In the genomic region with DNA sequence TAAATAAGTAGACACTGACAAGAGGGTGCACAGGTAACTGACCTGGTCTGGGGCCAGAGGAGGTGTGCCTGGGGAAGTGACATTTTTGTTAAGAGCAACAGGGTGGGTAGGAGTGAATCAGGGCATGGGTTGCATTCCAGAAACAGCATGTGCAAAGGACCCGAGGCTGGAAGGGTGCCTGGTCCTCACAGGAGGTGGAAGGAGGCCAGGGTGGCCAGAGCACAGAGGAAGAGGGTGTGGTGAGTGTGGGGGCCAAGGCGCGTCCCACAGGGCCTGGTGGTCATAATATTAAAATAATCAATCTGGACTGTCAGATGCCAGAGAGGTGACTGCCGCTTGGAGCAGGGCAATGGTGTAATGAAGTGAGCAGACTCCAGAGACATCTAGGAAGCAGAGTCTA, we compare ENCODE assay signal across 20 cellular contexts. TPM values are rescaled to one million over a fixed set of nuclear protein-coding genes. Genes with fewer than 3 reads are reported as not detected.
DNase-seq lines count a peak whose midpoint lies in the region; ATAC-seq, FAIRE-seq and TF ChIP-seq lines count a peak whose summit lies in the region.
"Had no signal": no experiment of that assay in that cellular context is flagged by ENCODE, and none has a peak within 500 bp of the region (broad histone marks: within the 10 kb centered on the region; RNA-seq: fewer than 3 reads in every experiment).

No MANE protein-coding gene starts in this region.

- no peaks in the 10 kb centered on the region for H3K9me3 Mint-ChIP-seq in CD4-positive, alpha-beta T cell
- H3K9me3 Mint-ChIP-seq: activated CD4-positive, alpha-beta T cell treated with anti-CD3 and anti-CD28 coated beads, Interleukin-2, amount 10 ng/mL, durations not matched to agents 7 days and 5 days; CD4-positive, alpha-beta memory T cell had no signal

- WGBS in H1 (ENCODE audit: extremely low coverage in 1 of 2, insufficient coverage in 1 of 2, insufficient read length in 1 of 2, insufficient replicate concordance in 2 of 2, low coverage in 1 of 2, low lambda C conversion rate in 2 of 2, missing lambda C conversion rate in 1 of 2), 2 experiments, result 74% methylated on average over 4 of the region's 4 CpGs; no CpG with 5 or more reads in 1 of the 2 experiments

- H3K4me1 ChIP-seq in H1 (replicated peaks in 1 of 4; ENCODE audit: control insufficient read depth in 3 of 4, insufficient read depth in 4 of 4, low read length in 3 of 4), result peaks cover 3 to 42% (median 23%) of the 10 kb centered on the region in 4 experiments
- H3K4me1 ChIP-seq: pancreas had no signal

- H3K4me3 Mint-ChIP-seq in CD4-positive, alpha-beta T cell, result no peak overlapping the region
- H3K4me3 Mint-ChIP-seq: activated CD4-positive, alpha-beta T cell treated with anti-CD3 and anti-CD28 coated beads, Interleukin-2, amount 10 ng/mL, durations not matched to agents 7 days and 5 days; CD4-positive, alpha-beta memory T cell had no signal

- no peak for TF ChIP-seq POLR2A in H1 (IDR thresholded peaks at IDR 0.05; ENCODE audit: control extremely low read depth in 1 of 2, low read depth in 2 of 2, low read length in 2 of 2)

- peaks cover 5% of the 10 kb centered on the region for H3K4me1 Mint-ChIP-seq in CD4-positive, alpha-beta T cell (ENCODE audit: low read depth)

- H3K79me2 ChIP-seq in H1 (ENCODE audit: control insufficient read depth in 1 of 2, insufficient read depth in 2 of 2, low read length in 2 of 2), result peaks cover 0 to 70% of the 10 kb centered on the region in 2 experiments; a peak in 2 of 4 replicates

- peak overlapping the region; percentile 88; the same call in 1 of the 2 replicates for H2BK15ac ChIP-seq in H1 (ENCODE audit: low read length)

- no peak overlapping the region for H3K27ac Mint-ChIP-seq in CD4-positive, alpha-beta T cell
- H3K27ac Mint-ChIP-seq: activated CD4-positive, alpha-beta T cell treated with anti-CD3 and anti-CD28 coated beads, Interleukin-2, amount 10 ng/mL, durations not matched to agents 7 days and 5 days; CD4-positive, alpha-beta memory T cell had no signal

- no peaks in the 10 kb centered on the region for H3K23me2 ChIP-seq in H1 (ENCODE audit: low read depth, low read length)

- no peak overlapping the region for H3K4me2 ChIP-seq in H1 (ENCODE audit: insufficient read depth in 1 of 2, low read depth in 2 of 2, low read length in 2 of 2)
- H3K4me2 ChIP-seq: SK-N-SH had no signal

- H3K14ac ChIP-seq in H1 (ENCODE audit: insufficient read length), result no peak overlapping the region

- no peak for TF ChIP-seq EP300 in H1 (IDR thresholded peaks at IDR 0.05; ENCODE audit: borderline replicate concordance in 1 of 2, low read depth in 2 of 2, low read length in 2 of 2)

- no peak overlapping the region for H2AFZ ChIP-seq in H1 (ENCODE audit: low read length)

- H3K23ac ChIP-seq in H1 (ENCODE audit: insufficient read length), result no peak overlapping the region

- H4K5ac ChIP-seq in H1 (ENCODE audit: insufficient read length, low read depth, low read length), result no peak overlapping the region

- H2BK12ac ChIP-seq in H1 (ENCODE audit: low read depth, low read length), result peak overlapping the region; percentile 90; the same call in 1 of the 2 replicates

- no peak overlapping the region for H4K8ac ChIP-seq in H1 (ENCODE audit: extremely low read depth, insufficient read depth, low read length)

- no peak overlapping the region for H2AK5ac ChIP-seq in H1 (ENCODE audit: low read depth, low read length)

- H3K27ac ChIP-seq in H1 (ENCODE audit: low read depth, low read length), result no peak overlapping the region
- no peak overlapping the region for H3K27ac ChIP-seq in CD4-positive, alpha-beta T cell (ENCODE audit: low read depth, low read length)
- H3K27ac ChIP-seq: epithelial cell of prostate, pancreas, upper lobe of left lung had no signal

- no peak for TF ChIP-seq CTCF in H1 (IDR thresholded peaks at IDR 0.05; ENCODE audit: control extremely low read depth in 1 of 3, insufficient read depth in 1 of 3, low read depth in 1 of 3, low read length in 3 of 3)
- TF ChIP-seq CTCF in CD4-positive, alpha-beta T cell (IDR thresholded peaks at IDR 0.05), result no peak

- peak overlapping the region; percentile 52; the same call in 1 of the 2 replicates for H2BK5ac ChIP-seq in H1 (ENCODE audit: low read depth, low read length)

- ATAC-seq in CD4-positive, alpha-beta T cell (ENCODE audit: poor library complexity), result no peak
- ATAC-seq: pancreas had no signal

- peaks cover 0 to 3% of the 10 kb centered on the region in 2 experiments for H4K20me1 ChIP-seq in H1 (replicated peaks in 1 of 2; ENCODE audit: control insufficient read depth in 1 of 2, insufficient read depth in 2 of 2, low read length in 2 of 2)

- H3K9me3 ChIP-seq in H1 (ENCODE audit: insufficient read depth in 2 of 2, low read depth in 1 of 2, low read length in 1 of 2), result no peaks in the 10 kb centered on the region
- H3K9me3 ChIP-seq in CD4-positive, alpha-beta T cell (ENCODE audit: control insufficient read depth, low read length), result no peaks in the 10 kb centered on the region
- H3K9me3 ChIP-seq: pancreas, SK-N-SH, upper lobe of left lung had no signal

- FAIRE-seq in H1 (lab: Jason Lieb, UNC), result no peak
- no peak for FAIRE-seq in frontal cortex (lab: Jason Lieb, UNC)
- FAIRE-seq: A204.1, pancreas had no signal

- no peaks in the 10 kb centered on the region for H3K36me3 ChIP-seq in H1 (ENCODE audit: control insufficient read depth in 2 of 4, insufficient read depth in 4 of 4, low read length in 3 of 4)
- H3K36me3 ChIP-seq: pancreas, upper lobe of left lung had no signal

- POLR2A ChIA-PET in H1 (lab: Charles Lee; ENCODE audit: partially characterized antibody) (interaction anchor here (1.0 to 10.5 kb wide), 6 partner anchors 8 to 27 kb away, joined by 3 to 107 read pairs (median 8); no protein-coding TSS in a partner anchor), HEK293T (lab: Yijun Ruan, JAX) (no interaction called here)
- POLR2A ChIA-PET in CD4-positive, alpha-beta T cell (lab: Charles Lee), result no interaction called here

- peaks cover 5% of the 10 kb centered on the region for H3K27me3 Mint-ChIP-seq in CD4-positive, alpha-beta T cell

- H3K27me3 ChIP-seq in H1 (replicated peaks in 1 of 4; ENCODE audit: control insufficient read depth in 3 of 4, extremely low read depth in 1 of 4, insufficient read depth in 3 of 4, low read length in 3 of 4), result no peaks in the 10 kb centered on the region
- H3K27me3 ChIP-seq in CD4-positive, alpha-beta T cell (ENCODE audit: control insufficient read depth, insufficient read depth, low read length), result no peaks in the 10 kb centered on the region
- H3K27me3 ChIP-seq: pancreas, upper lobe of left lung had no signal

- H3K4ac ChIP-seq in H1 (replicated peaks; ENCODE audit: insufficient read length, low read depth, low read length), result no peak overlapping the region

- peaks cover 11% of the 10 kb centered on the region for H3K79me1 ChIP-seq in H1 (ENCODE audit: low read depth, low read length)

- H3K18ac ChIP-seq in H1 (ENCODE audit: extremely low read depth, low read length), result peak overlapping the region; percentile 60

- no peak overlapping the region for H3K56ac ChIP-seq in H1 (replicated peaks; ENCODE audit: insufficient read length, low read depth, low read length)

- CTCF ChIA-PET in H1 (lab: Charles Lee; ENCODE audit: partially characterized antibody), result interaction anchor here (1.0 to 12.9 kb wide), 11 partner anchors 8 to 165 kb away, joined by 3 to 204 read pairs (median 7); a partner anchor contains a TSS
- CTCF ChIA-PET in CD4-positive, alpha-beta T cell (lab: Charles Lee), result no interaction called here
- CTCF ChIA-PET in HEK293T (lab: Yijun Ruan, JAX), result interaction anchor here (0.6 to 1.4 kb wide), 2 partner anchors 32 to 152 kb away, joined by 3 to 5 read pairs; no protein-coding TSS in a partner anchor

- no peak overlapping the region for H2BK120ac ChIP-seq in H1 (replicated peaks; ENCODE audit: low read depth, low read length)

- peak overlapping the region; percentile 86; the same call in 1 of the 2 replicates for H2BK20ac ChIP-seq in H1 (ENCODE audit: low read length)

- no peak overlapping the region for H3K4me3 ChIP-seq in H1 (ENCODE audit: extremely low read depth in 1 of 4, insufficient read depth in 2 of 4, low read depth in 3 of 4, low read length in 4 of 4)
- H3K4me3 ChIP-seq: pancreas, upper lobe of left lung had no signal

- DNase-seq in A172 (ENCODE audit: low spot score) (peak; percentile 91), HT-29 (ENCODE audit: low spot score) (peak; percentile 61), H1 (ENCODE audit: low read depth in 1 of 2, low spot score in 2 of 2) (no peak), myocyte (ENCODE audit: low read depth) (peak; percentile 76), NCI-H446 (lab: John Stamatoyannopoulos, UW) (no peak), frontal cortex (ENCODE audit: low spot score in 2 of 2) (no peak), HEK293T (ENCODE audit: extremely low spot score) (no peak)
- no peak for DNase-seq in CD4-positive, alpha-beta T cell
- DNase-seq: activated CD4-positive, alpha-beta T cell treated with anti-CD3 and anti-CD28 coated beads, Interleukin-2, amount 10 ng/mL, durations not matched to agents 7 days and 5 days; activated naive CD4-positive, alpha-beta T cell treated with Interleukin-2 at 50 U/mL for 16 hours; CD4-positive, alpha-beta memory T cell; cortex of kidney; NCI-H1694 treated with DMSO at 0.1 percent for 48 hours; NCI-H510A treated with DMSO at 0.1 percent for 48 hours; pancreas; PC-3; SK-N-SH; upper lobe of left lung had no signal

- H3K36me3 Mint-ChIP-seq in CD4-positive, alpha-beta T cell (ENCODE audit: low read depth), result no peaks in the 10 kb centered on the region
- H3K36me3 Mint-ChIP-seq: CD4-positive, alpha-beta memory T cell had no signal

- intact Hi-C loops in CD4-positive, alpha-beta T cell (cut with DNase I, micrococcal nuclease), result loop anchor here in 1 of 2 experiments (5.0 kb wide), 2 partner anchors 40 to 225 kb away; no protein-coding TSS in a partner anchor

- H4K91ac ChIP-seq in H1 (replicated peaks; ENCODE audit: insufficient read length, low read length), result peak overlapping the region; percentile 25

- TF ChIP-seq RAD21 in H1 (IDR thresholded peaks at IDR 0.05 in 1 of 2, conservative IDR thresholded peaks at IDR 0.05 in 1 of 2; ENCODE audit: low read depth in 2 of 2, low read length in 2 of 2), result no peak

- H3K9ac ChIP-seq in H1 (replicated peaks in 1 of 4; ENCODE audit: extremely low read depth in 1 of 4, low read depth in 3 of 4, low read length in 3 of 4), result no peak overlapping the region
- H3K9ac ChIP-seq: SK-N-SH had no signal

RNA-seq across cellular contexts. Expression of a gene that starts 14.3 kb away (rescaled TPM):
- 48.9 and 68.6 TPM in 2 replicates for total RNA-seq in A172 (2014; rRNA removed; shearing (Covaris generic))
- total RNA-seq in HT-29 (2014; rRNA removed; shearing (Covaris generic)), result 326 and 391 TPM in 2 replicates
- total RNA-seq in H1 (2021; fragmentation: NEBNext Ultra II Directional; extraction: Animal tissue kit (Norgen Biotek cat#: 25700)), result 107 and 108 TPM in 2 replicates
- polyA plus RNA-seq in H1 (2011; rRNA removed), result 16.3 and 28.6 TPM in 2 replicates
- 21.0 TPM for polyA plus RNA-seq in H1 (2011; cell fraction: cytosol; rRNA removed)
- 52.6 TPM for polyA plus RNA-seq in H1 (2011; cell fraction: nucleus; rRNA removed)
- polyA plus RNA-seq in H1 (2012, experiment 1 of 2), result 39.3 to 66.4 TPM (median 42.6 TPM) in 4 replicates
- 39.0 TPM for polyA plus RNA-seq in H1 (2012, experiment 2 of 2)
- polyA plus RNA-seq in H1 (2013, experiment 1 of 2), result 43.2 TPM
- polyA plus RNA-seq in H1 (2013, experiment 2 of 2), result 43.6 TPM
- 23.8 and 36.4 TPM in 2 replicates for polyA minus RNA-seq in H1 (2011; rRNA and poly(A)+ RNA removed)
- 25.8 TPM for polyA minus RNA-seq in H1 (2011; cell fraction: cytosol; rRNA and poly(A)+ RNA removed)
- 69.0 TPM for polyA minus RNA-seq in H1 (2011; cell fraction: nucleus; rRNA and poly(A)+ RNA removed)
- total RNA-seq in myocyte, result 68.6 and 73.9 TPM in 2 replicates
- 98.4 TPM for polyA plus RNA-seq in myocyte (2012)
- under 1 TPM in 1 of 2 experiments, not detected in 1; 0.73 TPM for total RNA-seq in CD4-positive, alpha-beta T cell
- total RNA-seq in frontal cortex, result 31.4 TPM
- total RNA-seq: CD4-positive, alpha-beta memory T cell had no signal

Comparison
In these comparisons a context has a peak if more than half of its experiments do, and no peak if none do; other contexts are left out.
1. DNase-seq: peak in A172 (single experiment), HT-29 (single experiment) and myocyte (single experiment); none in H1 (0 of 2), NCI-H446 (0 of 2), CD4-positive, alpha-beta T cell (0 of 10), frontal cortex (0 of 2) and HEK293T (single experiment).
2. RNA of a gene that starts 14.3 kb away (total RNA-seq): 326 to 391 TPM in HT-29, 107 to 108 TPM in H1, 68.6 to 73.9 TPM in myocyte, 48.9 to 68.6 TPM in A172 and 31.4 TPM in frontal cortex (single experiment); 0.73 TPM in CD4-positive, alpha-beta T cell; every median in the first group is over 10 times any median in the second.